Comparison of ENCODE assay signal across 30 cellular contexts in the genomic region with DNA sequence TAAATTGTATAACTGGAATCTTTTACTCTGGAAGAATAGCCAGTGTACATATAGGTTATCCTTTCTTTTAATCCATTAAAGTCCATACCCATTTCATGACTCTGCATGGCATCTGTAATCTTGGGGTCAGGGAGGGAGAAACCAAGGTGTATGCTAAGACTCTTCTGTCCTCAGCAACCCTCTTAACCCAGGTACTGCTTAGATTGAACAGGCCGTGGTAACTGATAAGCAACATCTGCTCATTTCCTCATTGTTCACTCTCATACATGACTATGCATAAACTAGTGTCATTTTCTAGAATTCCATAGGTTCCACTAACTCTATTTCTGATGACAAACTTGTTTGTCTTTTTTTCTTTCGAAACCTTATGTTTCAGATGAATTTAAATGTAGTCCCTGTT.
A peak's percentile ranks its signal among the peaks of the same experiment; 100 is the strongest.
DNase-seq lines count a peak whose midpoint lies in the region; ATAC-seq and TF ChIP-seq lines count a peak whose summit lies in the region.
"Had no signal": no experiment of that assay in that cellular context is flagged by ENCODE, and none has a peak within 500 bp of the region (broad histone marks: within the 10 kb centered on the region; RNA-seq: fewer than 3 reads in every experiment).

No MANE protein-coding gene starts in this region.

- no peak overlapping the region for H3K4me3 Mint-ChIP-seq in stimulated activated effector memory CD8-positive, alpha-beta T cell treated with anti-CD3 and anti-CD28 coated beads, Interleukin-12 subunit alpha, Interleukin-12 subunit beta, amount 100 ng/mL, for 72 hours
- H3K4me3 Mint-ChIP-seq in activated T-cell treated with anti-CD3 and anti-CD28 coated beads, Interleukin-2, amount 50 U/mL, for 4 hours, result no peak overlapping the region
- H3K4me3 Mint-ChIP-seq: activated naive CD8-positive, alpha-beta T cell treated with anti-CD3 and anti-CD28 coated beads, Interleukin-2, amount 10 ng/mL, durations not matched to agents 7 days and 5 days; stimulated activated naive CD8-positive, alpha-beta T cell treated with anti-CD3 and anti-CD28 coated beads, Interleukin-15, Interleukin-2, amounts not matched to agents 100 ng/mL and 50 ng/mL, for 24 hours had no signal

- DNase-seq in DMS53 (lab: John Stamatoyannopoulos, UW), result peak; percentile 4
- DNase-seq in DMS53 treated with DMSO at 0.1 percent for 48 hours (lab: John Stamatoyannopoulos, UW; ENCODE audit: unreplicated experiment), result no peak
- peak; percentile 78 for DNase-seq in RKO (ENCODE audit: low spot score)
- no peak for DNase-seq in esophagus squamous epithelium (lab: John Stamatoyannopoulos, UW)
- DNase-seq in posterior vena cava (ENCODE audit: low spot score), result no peak
- no peak for DNase-seq in stimulated activated CD4-positive, alpha-beta T cell treated with anti-CD3 and anti-CD28 coated beads, Interleukin-1b, Interleukin-23, amount 100 ng/mL, for 48 hours
- DNase-seq in stimulated activated effector memory CD8-positive, alpha-beta T cell treated with anti-CD3 and anti-CD28 coated beads, Interleukin-12 subunit alpha, Interleukin-12 subunit beta, amount 100 ng/mL, for 72 hours (ENCODE audit: low spot score in 2 of 2), result no peak
- DNase-seq in activated T-cell treated with anti-CD3 and anti-CD28 coated beads, Interleukin-2, amount 50 U/mL, for 4 hours, result no peak
- DNase-seq: activated CD4-positive, alpha-beta T cell treated with anti-CD3 and anti-CD28 coated beads, Interleukin-2, amount 50 U/mL, for 4 hours; activated CD8-positive, alpha-beta memory T cell treated with anti-CD3 and anti-CD28 coated beads, Interleukin-2, amount 50 U/mL, for 4 hours; activated naive CD8-positive, alpha-beta T cell treated with anti-CD3 and anti-CD28 coated beads, Interleukin-2, amount 10 ng/mL, durations not matched to agents 7 days and 5 days; AML-193; CD8-positive, alpha-beta T cell; GF-D8; hippocampal formation; left ventricle myocardium inferior; midbrain; naive thymus-derived CD8-positive, alpha-beta T cell; NCI-H1048; NCI-H1694 treated with DMSO at 0.1 percent for 48 hours; NCI-H2171 treated with DMSO at 0.1 percent for 48 hours; NCI-H526; stimulated activated CD4-positive, alpha-beta T cell treated with anti-CD3 and anti-CD28 coated beads, Interleukin-4, amount 100 ng/mL, for 4 hours; T-helper 9 cell; tibial artery; WERI-Rb-1 had no signal

- no peak for ATAC-seq in stimulated activated effector memory CD8-positive, alpha-beta T cell treated with anti-CD3 and anti-CD28 coated beads, Interleukin-12 subunit alpha, Interleukin-12 subunit beta, amount 100 ng/mL, for 72 hours
- ATAC-seq in activated T-cell treated with anti-CD3 and anti-CD28 coated beads, Interleukin-2, amount 50 U/mL, for 4 hours, result no peak
- ATAC-seq: CD8-positive, alpha-beta T cell; gastroesophageal sphincter; naive thymus-derived CD8-positive, alpha-beta T cell; Right ventricle myocardium inferior had no signal

- intact Hi-C loops in esophagus squamous epithelium (cut with DNase I), result no loop called here
- intact Hi-C loops in posterior vena cava (cut with DNase I), result no loop called here

- TF ChIP-seq POLR2A in esophagus squamous epithelium (IDR thresholded peaks at IDR 0.05), result no peak

- no peaks in the 10 kb centered on the region for H3K36me3 ChIP-seq in esophagus squamous epithelium
- H3K36me3 ChIP-seq: gastroesophageal sphincter, left ventricle myocardium inferior, tibial artery, WERI-Rb-1 had no signal

- peak overlapping the region; percentile 3 to 78 (median 42) for H3K27ac ChIP-seq in esophagus squamous epithelium
- H3K27ac ChIP-seq: 22Rv1, gastroesophageal sphincter, left ventricle myocardium inferior, tibial artery, WERI-Rb-1 had no signal

- TF ChIP-seq CTCF in esophagus squamous epithelium (IDR thresholded peaks at IDR 0.05), result no peak

- peaks cover 0 to 35% (median 0%) of the 10 kb centered on the region in 4 donors for H3K27me3 ChIP-seq in esophagus squamous epithelium

- H3K9me3 ChIP-seq in esophagus squamous epithelium, result no peaks in the 10 kb centered on the region
- H3K9me3 ChIP-seq: gastroesophageal sphincter, left ventricle myocardium inferior, tibial artery had no signal

- peaks cover 15% of the 10 kb centered on the region for H3K27me3 Mint-ChIP-seq in activated T-cell treated with anti-CD3 and anti-CD28 coated beads, Interleukin-2, amount 50 U/mL, for 4 hours (ENCODE audit: low read depth)
- H3K27me3 Mint-ChIP-seq: activated naive CD8-positive, alpha-beta T cell treated with anti-CD3 and anti-CD28 coated beads, Interleukin-2, amount 10 ng/mL, durations not matched to agents 7 days and 5 days had no signal

- H3K4me1 Mint-ChIP-seq in stimulated activated effector memory CD8-positive, alpha-beta T cell treated with anti-CD3 and anti-CD28 coated beads, Interleukin-12 subunit alpha, Interleukin-12 subunit beta, amount 100 ng/mL, for 72 hours, result no peaks in the 10 kb centered on the region
- peaks cover 7% of the 10 kb centered on the region for H3K4me1 Mint-ChIP-seq in activated T-cell treated with anti-CD3 and anti-CD28 coated beads, Interleukin-2, amount 50 U/mL, for 4 hours (ENCODE audit: low read depth)

- 33 to 45% methylated on average over 2 of the region's 2 CpGs for WGBS in esophagus squamous epithelium, 2 donors

- no peak overlapping the region for H3K27ac Mint-ChIP-seq in stimulated activated effector memory CD8-positive, alpha-beta T cell treated with anti-CD3 and anti-CD28 coated beads, Interleukin-12 subunit alpha, Interleukin-12 subunit beta, amount 100 ng/mL, for 72 hours
- H3K27ac Mint-ChIP-seq: activated naive CD8-positive, alpha-beta T cell treated with anti-CD3 and anti-CD28 coated beads, Interleukin-2, amount 10 ng/mL, durations not matched to agents 7 days and 5 days; stimulated activated naive CD8-positive, alpha-beta T cell treated with anti-CD3 and anti-CD28 coated beads, Interleukin-15, Interleukin-2, amounts not matched to agents 100 ng/mL and 50 ng/mL, for 24 hours had no signal

- no peaks in the 10 kb centered on the region for H3K36me3 Mint-ChIP-seq in stimulated activated effector memory CD8-positive, alpha-beta T cell treated with anti-CD3 and anti-CD28 coated beads, Interleukin-12 subunit alpha, Interleukin-12 subunit beta, amount 100 ng/mL, for 72 hours
- H3K36me3 Mint-ChIP-seq in activated T-cell treated with anti-CD3 and anti-CD28 coated beads, Interleukin-2, amount 50 U/mL, for 4 hours (ENCODE audit: insufficient read depth), result peaks cover 3% of the 10 kb centered on the region
- H3K36me3 Mint-ChIP-seq: CD8-positive, alpha-beta T cell had no signal

- H3K4me1 ChIP-seq in esophagus squamous epithelium, result peaks cover 0 to 70% (median 7%) of the 10 kb centered on the region in 3 donors
- H3K4me1 ChIP-seq: left ventricle myocardium inferior had no signal

- peak overlapping the region in 1 of 4 donors; percentile 26 for H3K4me3 ChIP-seq in esophagus squamous epithelium
- H3K4me3 ChIP-seq: gastroesophageal sphincter, left ventricle myocardium inferior, tibial artery had no signal

- H3K9me3 Mint-ChIP-seq in stimulated activated effector memory CD8-positive, alpha-beta T cell treated with anti-CD3 and anti-CD28 coated beads, Interleukin-12 subunit alpha, Interleukin-12 subunit beta, amount 100 ng/mL, for 72 hours, result no peaks in the 10 kb centered on the region
- no peaks in the 10 kb centered on the region for H3K9me3 Mint-ChIP-seq in activated T-cell treated with anti-CD3 and anti-CD28 coated beads, Interleukin-2, amount 50 U/mL, for 4 hours
- H3K9me3 Mint-ChIP-seq: activated naive CD8-positive, alpha-beta T cell treated with anti-CD3 and anti-CD28 coated beads, Interleukin-2, amount 10 ng/mL, durations not matched to agents 7 days and 5 days; CD8-positive, alpha-beta T cell; naive thymus-derived CD8-positive, alpha-beta T cell; stimulated activated naive CD8-positive, alpha-beta T cell treated with anti-CD3 and anti-CD28 coated beads, Interleukin-15, Interleukin-2, amounts not matched to agents 100 ng/mL and 50 ng/mL, for 24 hours had no signal

Comparison
In these comparisons a context has a peak if more than half of its experiments do, and no peak if none do; other contexts are left out.
1. DNase-seq: peak in DMS53 (single experiment) and RKO (single experiment); none in DMS53 treated with DMSO at 0.1 percent for 48 hours (single experiment), esophagus squamous epithelium (single experiment), posterior vena cava (single experiment), stimulated activated CD4-positive, alpha-beta T cell treated with anti-CD3 and anti-CD28 coated beads, Interleukin-1b, Interleukin-23, amount 100 ng/mL, for 48 hours (single experiment), stimulated activated effector memory CD8-positive, alpha-beta T cell treated with anti-CD3 and anti-CD28 coated beads, Interleukin-12 subunit alpha, Interleukin-12 subunit beta, amount 100 ng/mL, for 72 hours (0 of 2) and activated T-cell treated with anti-CD3 and anti-CD28 coated beads, Interleukin-2, amount 50 U/mL, for 4 hours (single experiment).